ENCODE assay signal across 1 cellular context in the genomic region with DNA sequence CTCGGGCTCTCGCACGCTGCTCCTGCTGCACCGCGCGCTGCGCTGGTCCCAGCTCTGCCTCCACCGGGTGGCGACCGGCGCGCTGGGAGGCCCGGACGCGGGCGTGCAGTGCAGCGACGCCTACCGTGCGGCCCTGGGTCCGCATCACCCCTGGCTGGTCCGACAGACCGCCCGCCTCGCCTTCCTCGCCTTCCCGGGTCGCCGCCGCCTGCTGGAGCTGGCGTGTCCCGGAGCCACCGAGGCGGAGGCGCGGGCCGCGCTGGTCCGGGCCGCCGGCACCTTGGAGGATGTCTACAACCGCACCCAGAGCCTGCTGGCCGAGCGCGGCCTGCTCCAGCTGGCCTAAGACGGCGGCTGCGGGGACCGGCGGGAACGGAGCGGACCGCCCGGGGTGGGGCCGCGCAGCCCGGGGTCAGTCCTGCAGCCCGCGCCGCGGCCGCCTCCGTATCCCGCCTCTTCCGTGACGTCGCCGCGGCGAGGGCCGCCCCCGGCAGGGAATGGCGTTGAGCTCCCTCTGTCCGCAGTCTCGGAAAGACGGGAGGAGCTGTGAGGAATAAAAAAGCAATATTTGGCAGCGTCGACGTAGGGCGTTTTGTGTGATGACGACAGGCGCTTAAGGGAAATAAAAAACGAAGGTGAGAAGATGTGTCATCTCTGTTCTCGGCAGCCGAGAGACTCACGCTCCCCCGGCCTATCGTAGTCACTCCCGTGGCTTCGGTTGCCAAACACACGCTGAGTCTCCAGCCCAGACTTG.
TF ChIP-seq lines count a peak whose summit lies in the region.

No MANE protein-coding gene starts in this region.

TF ChIP-seq in K562, 482 proteins besides CTCF, POLR2A, EP300 and RAD21 (continued from another document and continues in another):
- TF ChIP-seq, protein P1, sequence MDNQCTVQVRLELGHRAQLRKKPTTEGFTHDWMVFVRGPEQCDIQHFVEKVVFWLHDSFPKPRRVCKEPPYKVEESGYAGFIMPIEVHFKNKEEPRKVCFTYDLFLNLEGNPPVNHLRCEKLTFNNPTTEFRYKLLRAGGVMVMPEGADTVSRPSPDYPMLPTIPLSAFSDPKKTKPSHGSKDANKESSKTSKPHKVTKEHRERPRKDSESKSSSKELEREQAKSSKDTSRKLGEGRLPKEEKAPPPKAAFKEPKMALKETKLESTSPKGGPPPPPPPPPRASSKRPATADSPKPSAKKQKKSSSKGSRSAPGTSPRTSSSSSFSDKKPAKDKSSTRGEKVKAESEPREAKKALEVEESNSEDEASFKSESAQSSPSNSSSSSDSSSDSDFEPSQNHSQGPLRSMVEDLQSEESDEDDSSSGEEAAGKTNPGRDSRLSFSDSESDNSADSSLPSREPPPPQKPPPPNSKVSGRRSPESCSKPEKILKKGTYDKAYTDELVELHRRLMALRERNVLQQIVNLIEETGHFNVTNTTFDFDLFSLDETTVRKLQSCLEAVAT (IDR thresholded peaks at IDR 0.05) = no peak
- TF ChIP-seq, protein P2, sequence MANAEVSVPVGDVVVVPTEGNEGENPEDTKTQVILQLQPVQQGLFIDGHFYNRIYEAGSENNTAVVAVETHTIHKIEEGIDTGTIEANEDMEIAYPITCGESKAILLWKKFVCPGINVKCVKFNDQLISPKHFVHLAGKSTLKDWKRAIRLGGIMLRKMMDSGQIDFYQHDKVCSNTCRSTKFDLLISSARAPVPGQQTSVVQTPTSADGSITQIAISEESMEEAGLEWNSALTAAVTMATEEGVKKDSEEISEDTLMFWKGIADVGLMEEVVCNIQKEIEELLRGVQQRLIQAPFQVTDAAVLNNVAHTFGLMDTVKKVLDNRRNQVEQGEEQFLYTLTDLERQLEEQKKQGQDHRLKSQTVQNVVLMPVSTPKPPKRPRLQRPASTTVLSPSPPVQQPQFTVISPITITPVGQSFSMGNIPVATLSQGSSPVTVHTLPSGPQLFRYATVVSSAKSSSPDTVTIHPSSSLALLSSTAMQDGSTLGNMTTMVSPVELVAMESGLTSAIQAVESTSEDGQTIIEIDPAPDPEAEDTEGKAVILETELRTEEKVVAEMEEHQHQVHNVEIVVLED (CRISPR knock-in tag; IDR thresholded peaks at IDR 0.05) = peak; percentile 70
- TF ChIP-seq ZNF586 (CRISPR knock-in tag; conservative IDR thresholded peaks at IDR 0.05) = no peak
- TF ChIP-seq DPF2 (IDR thresholded peaks at IDR 0.05) = no peak
- TF ChIP-seq COPS2 (conservative IDR thresholded peaks at IDR 0.05) = no peak
- TF ChIP-seq GABPA (tag; conservative IDR thresholded peaks at IDR 0.05; ENCODE audit: low read depth) = peak; percentile 79
- no peak for TF ChIP-seq CEBPG (CRISPR knock-in tag; IDR thresholded peaks at IDR 0.05)
- TF ChIP-seq CEBPG (tag; conservative IDR thresholded peaks at IDR 0.05 in 1 of 2, IDR thresholded peaks at IDR 0.05 in 1 of 2) = no peak
- TF ChIP-seq MXI1 (IDR thresholded peaks at IDR 0.05; ENCODE audit: low read depth, low read length) = no peak; the same call in 1 of the 2 replicates
- no peak for TF ChIP-seq CCAR2 (IDR thresholded peaks at IDR 0.05; ENCODE audit: low read depth, low read length)
- TF ChIP-seq, protein P3, sequence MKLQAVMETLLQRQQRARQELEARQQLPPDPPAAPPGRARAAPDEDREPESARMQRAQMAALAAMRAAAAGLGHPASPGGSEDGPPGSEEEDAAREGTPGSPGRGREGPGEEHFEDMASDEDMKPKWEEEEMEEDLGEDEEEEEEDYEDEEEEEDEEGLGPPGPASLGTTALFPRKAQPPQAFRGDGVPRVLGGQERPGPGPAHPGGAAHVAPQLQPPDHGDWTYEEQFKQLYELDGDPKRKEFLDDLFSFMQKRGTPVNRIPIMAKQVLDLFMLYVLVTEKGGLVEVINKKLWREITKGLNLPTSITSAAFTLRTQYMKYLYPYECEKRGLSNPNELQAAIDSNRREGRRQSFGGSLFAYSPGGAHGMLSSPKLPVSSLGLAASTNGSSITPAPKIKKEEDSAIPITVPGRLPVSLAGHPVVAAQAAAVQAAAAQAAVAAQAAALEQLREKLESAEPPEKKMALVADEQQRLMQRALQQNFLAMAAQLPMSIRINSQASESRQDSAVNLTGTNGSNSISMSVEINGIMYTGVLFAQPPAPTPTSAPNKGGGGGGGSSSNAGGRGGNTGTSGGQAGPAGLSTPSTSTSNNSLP (IDR thresholded peaks at IDR 0.05; ENCODE audit: borderline replicate concordance, low read depth, low read length) = no peak
- no peak for TF ChIP-seq ZNF707 (CRISPR knock-in tag; conservative IDR thresholded peaks at IDR 0.05)
- peak; percentile 60 for TF ChIP-seq RBM25 (IDR thresholded peaks at IDR 0.05; ENCODE audit: low read depth, low read length, severe bottlenecking)
- no peak for TF ChIP-seq ZNF57 (CRISPR knock-in tag; IDR thresholded peaks at IDR 0.05)
- peak; percentile 26 for TF ChIP-seq POLR2B (IDR thresholded peaks at IDR 0.05; ENCODE audit: low read depth, partially characterized antibody)
- TF ChIP-seq, protein P4, sequence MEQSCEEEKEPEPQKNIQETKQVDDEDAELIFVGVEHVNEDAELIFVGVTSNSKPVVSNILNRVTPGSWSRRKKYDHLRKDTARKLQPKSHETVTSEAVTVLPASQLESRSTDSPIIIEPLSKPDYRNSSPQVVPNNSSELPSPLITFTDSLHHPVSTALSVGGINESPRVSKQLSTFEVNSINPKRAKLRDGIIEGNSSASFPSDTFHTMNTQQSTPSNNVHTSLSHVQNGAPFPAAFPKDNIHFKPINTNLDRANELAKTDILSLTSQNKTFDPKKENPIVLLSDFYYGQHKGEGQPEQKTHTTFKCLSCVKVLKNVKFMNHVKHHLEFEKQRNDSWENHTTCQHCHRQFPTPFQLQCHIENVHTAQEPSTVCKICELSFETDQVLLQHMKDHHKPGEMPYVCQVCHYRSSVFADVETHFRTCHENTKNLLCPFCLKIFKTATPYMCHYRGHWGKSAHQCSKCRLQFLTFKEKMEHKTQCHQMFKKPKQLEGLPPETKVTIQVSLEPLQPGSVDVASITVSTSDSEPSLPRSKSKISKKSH (CRISPR knock-in tag; IDR thresholded peaks at IDR 0.05) = no peak
- no peak for TF ChIP-seq HMG20B (CRISPR knock-in tag; IDR thresholded peaks at IDR 0.05)
- no peak for TF ChIP-seq C11orf30 (IDR thresholded peaks at IDR 0.05; ENCODE audit: low read depth)
- TF ChIP-seq MEF2D (tag; conservative IDR thresholded peaks at IDR 0.05; ENCODE audit: low read depth) = no peak
- TF ChIP-seq ZFX (CRISPR knock-in tag; IDR thresholded peaks at IDR 0.05) = peak; percentile 96
- TF ChIP-seq, protein P5, sequence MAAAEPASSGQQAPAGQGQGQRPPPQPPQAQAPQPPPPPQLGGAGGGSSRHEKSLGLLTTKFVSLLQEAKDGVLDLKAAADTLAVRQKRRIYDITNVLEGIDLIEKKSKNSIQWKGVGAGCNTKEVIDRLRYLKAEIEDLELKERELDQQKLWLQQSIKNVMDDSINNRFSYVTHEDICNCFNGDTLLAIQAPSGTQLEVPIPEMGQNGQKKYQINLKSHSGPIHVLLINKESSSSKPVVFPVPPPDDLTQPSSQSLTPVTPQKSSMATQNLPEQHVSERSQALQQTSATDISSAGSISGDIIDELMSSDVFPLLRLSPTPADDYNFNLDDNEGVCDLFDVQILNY (CRISPR knock-in tag; IDR thresholded peaks at IDR 0.05) = peak; percentile 46; the same call in 1 of the 2 replicates
- peak; percentile 56; the same call in 1 of the 2 replicates for TF ChIP-seq ZNF224 (CRISPR knock-in tag; IDR thresholded peaks at IDR 0.05)
- TF ChIP-seq TCF7 (IDR thresholded peaks at IDR 0.05; ENCODE audit: borderline replicate concordance) = 0 out of 2 replicates have a peak, but pooled peaks have one; percentile 43
- TF ChIP-seq, protein P6, sequence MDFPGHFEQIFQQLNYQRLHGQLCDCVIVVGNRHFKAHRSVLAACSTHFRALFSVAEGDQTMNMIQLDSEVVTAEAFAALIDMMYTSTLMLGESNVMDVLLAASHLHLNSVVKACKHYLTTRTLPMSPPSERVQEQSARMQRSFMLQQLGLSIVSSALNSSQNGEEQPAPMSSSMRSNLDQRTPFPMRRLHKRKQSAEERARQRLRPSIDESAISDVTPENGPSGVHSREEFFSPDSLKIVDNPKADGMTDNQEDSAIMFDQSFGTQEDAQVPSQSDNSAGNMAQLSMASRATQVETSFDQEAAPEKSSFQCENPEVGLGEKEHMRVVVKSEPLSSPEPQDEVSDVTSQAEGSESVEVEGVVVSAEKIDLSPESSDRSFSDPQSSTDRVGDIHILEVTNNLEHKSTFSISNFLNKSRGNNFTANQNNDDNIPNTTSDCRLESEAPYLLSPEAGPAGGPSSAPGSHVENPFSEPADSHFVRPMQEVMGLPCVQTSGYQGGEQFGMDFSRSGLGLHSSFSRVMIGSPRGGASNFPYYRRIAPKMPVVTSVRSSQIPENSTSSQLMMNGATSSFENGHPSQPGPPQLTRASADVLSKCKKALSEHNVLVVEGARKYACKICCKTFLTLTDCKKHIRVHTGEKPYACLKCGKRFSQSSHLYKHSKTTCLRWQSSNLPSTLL (IDR thresholded peaks at IDR 0.05) = no peak
- peak in 1 of 2 experiments; percentile 71; a peak in 2 of 4 replicates for TF ChIP-seq NRF1 (conservative IDR thresholded peaks at IDR 0.05 in 1 of 2, IDR thresholded peaks at IDR 0.05 in 1 of 2)
- no peak for TF ChIP-seq MTF1 (CRISPR knock-in tag; IDR thresholded peaks at IDR 0.05; ENCODE audit: borderline replicate concordance)
- TF ChIP-seq RFX7 (CRISPR knock-in tag; IDR thresholded peaks at IDR 0.05) = no peak
- TF ChIP-seq ZNF121 (CRISPR knock-in tag; conservative IDR thresholded peaks at IDR 0.05) = no peak
- no peak for TF ChIP-seq ZNF780A (CRISPR knock-in tag; IDR thresholded peaks at IDR 0.05)
- TF ChIP-seq, protein P7, sequence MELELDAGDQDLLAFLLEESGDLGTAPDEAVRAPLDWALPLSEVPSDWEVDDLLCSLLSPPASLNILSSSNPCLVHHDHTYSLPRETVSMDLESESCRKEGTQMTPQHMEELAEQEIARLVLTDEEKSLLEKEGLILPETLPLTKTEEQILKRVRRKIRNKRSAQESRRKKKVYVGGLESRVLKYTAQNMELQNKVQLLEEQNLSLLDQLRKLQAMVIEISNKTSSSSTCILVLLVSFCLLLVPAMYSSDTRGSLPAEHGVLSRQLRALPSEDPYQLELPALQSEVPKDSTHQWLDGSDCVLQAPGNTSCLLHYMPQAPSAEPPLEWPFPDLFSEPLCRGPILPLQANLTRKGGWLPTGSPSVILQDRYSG (tag; conservative IDR thresholded peaks at IDR 0.05; ENCODE audit: low read depth) = no peak
- TF ChIP-seq ZNF134 (CRISPR knock-in tag; conservative IDR thresholded peaks at IDR 0.05) = no peak
- TF ChIP-seq POLR3A (IDR thresholded peaks at IDR 0.05; ENCODE audit: borderline replicate concordance, extremely low read depth, insufficient read depth, insufficient read length) = no peak
- no peak for TF ChIP-seq CBFB (CRISPR knock-in tag; IDR thresholded peaks at IDR 0.05)
- TF ChIP-seq ZNF133 (CRISPR knock-in tag; IDR thresholded peaks at IDR 0.05) = no peak
- TF ChIP-seq SMARCC2 (IDR thresholded peaks at IDR 0.05; ENCODE audit: low read depth) = no peak
- no peak for TF ChIP-seq ZNF212 (CRISPR knock-in tag; IDR thresholded peaks at IDR 0.05)
- no peak for TF ChIP-seq CSDE1 (IDR thresholded peaks at IDR 0.05)
- no peak for TF ChIP-seq KLF13 (tag; IDR thresholded peaks at IDR 0.05; ENCODE audit: borderline replicate concordance, low read depth)
- no peak for TF ChIP-seq GTF2E2 (tag; IDR thresholded peaks at IDR 0.05)
- TF ChIP-seq PRMT5 (CRISPR knock-in tag; IDR thresholded peaks at IDR 0.05) = no peak
- TF ChIP-seq FOXP1 (CRISPR knock-in tag; IDR thresholded peaks at IDR 0.05) = peak; percentile 86; the same call in 1 of the 2 replicates
- TF ChIP-seq, protein P8, sequence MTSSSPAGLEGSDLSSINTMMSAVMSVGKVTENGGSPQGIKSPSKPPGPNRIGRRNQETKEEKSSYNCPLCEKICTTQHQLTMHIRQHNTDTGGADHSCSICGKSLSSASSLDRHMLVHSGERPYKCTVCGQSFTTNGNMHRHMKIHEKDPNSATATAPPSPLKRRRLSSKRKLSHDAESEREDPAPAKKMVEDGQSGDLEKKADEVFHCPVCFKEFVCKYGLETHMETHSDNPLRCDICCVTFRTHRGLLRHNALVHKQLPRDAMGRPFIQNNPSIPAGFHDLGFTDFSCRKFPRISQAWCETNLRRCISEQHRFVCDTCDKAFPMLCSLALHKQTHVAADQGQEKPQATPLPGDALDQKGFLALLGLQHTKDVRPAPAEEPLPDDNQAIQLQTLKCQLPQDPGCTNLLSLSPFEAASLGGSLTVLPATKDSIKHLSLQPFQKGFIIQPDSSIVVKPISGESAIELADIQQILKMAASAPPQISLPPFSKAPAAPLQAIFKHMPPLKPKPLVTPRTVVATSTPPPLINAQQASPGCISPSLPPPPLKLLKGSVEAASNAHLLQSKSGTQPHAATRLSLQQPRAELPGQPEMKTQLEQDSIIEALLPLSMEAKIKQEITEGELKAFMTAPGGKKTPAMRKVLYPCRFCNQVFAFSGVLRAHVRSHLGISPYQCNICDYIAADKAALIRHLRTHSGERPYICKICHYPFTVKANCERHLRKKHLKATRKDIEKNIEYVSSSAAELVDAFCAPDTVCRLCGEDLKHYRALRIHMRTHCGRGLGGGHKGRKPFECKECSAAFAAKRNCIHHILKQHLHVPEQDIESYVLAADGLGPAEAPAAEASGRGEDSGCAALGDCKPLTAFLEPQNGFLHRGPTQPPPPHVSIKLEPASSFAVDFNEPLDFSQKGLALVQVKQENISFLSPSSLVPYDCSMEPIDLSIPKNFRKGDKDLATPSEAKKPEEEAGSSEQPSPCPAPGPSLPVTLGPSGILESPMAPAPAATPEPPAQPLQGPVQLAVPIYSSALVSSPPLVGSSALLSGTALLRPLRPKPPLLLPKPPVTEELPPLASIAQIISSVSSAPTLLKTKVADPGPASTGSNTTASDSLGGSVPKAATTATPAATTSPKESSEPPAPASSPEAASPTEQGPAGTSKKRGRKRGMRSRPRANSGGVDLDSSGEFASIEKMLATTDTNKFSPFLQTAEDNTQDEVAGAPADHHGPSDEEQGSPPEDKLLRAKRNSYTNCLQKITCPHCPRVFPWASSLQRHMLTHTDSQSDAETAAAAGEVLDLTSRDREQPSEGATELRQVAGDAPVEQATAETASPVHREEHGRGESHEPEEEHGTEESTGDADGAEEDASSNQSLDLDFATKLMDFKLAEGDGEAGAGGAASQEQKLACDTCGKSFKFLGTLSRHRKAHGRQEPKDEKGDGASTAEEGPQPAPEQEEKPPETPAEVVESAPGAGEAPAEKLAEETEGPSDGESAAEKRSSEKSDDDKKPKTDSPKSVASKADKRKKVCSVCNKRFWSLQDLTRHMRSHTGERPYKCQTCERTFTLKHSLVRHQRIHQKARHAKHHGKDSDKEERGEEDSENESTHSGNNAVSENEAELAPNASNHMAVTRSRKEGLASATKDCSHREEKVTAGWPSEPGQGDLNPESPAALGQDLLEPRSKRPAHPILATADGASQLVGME (CRISPR knock-in tag; IDR thresholded peaks at IDR 0.05) = no peak
- TF ChIP-seq ZFPM2 (CRISPR knock-in tag; IDR thresholded peaks at IDR 0.05) = no peak
- no peak for TF ChIP-seq BRD9 (IDR thresholded peaks at IDR 0.05; ENCODE audit: low read depth, partially characterized antibody)
- no peak for TF ChIP-seq ZNF124 (CRISPR knock-in tag; IDR thresholded peaks at IDR 0.05)
- no peak for TF ChIP-seq NCOA2 (IDR thresholded peaks at IDR 0.05; ENCODE audit: partially characterized antibody in 2 of 2)
- TF ChIP-seq KLF6 (CRISPR knock-in tag; IDR thresholded peaks at IDR 0.05; ENCODE audit: borderline replicate concordance) = no peak
- TF ChIP-seq OTX1 (CRISPR knock-in tag; IDR thresholded peaks at IDR 0.05) = no peak
- TF ChIP-seq ZNF76 (CRISPR knock-in tag; IDR thresholded peaks at IDR 0.05; ENCODE audit: borderline replicate concordance) = no peak
- TF ChIP-seq, protein P9, sequence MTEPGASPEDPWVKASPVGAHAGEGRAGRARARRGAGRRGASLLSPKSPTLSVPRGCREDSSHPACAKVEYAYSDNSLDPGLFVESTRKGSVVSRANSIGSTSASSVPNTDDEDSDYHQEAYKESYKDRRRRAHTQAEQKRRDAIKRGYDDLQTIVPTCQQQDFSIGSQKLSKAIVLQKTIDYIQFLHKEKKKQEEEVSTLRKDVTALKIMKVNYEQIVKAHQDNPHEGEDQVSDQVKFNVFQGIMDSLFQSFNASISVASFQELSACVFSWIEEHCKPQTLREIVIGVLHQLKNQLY (CRISPR knock-in tag; conservative IDR thresholded peaks at IDR 0.05) = no peak
